In the genomic region with DNA sequence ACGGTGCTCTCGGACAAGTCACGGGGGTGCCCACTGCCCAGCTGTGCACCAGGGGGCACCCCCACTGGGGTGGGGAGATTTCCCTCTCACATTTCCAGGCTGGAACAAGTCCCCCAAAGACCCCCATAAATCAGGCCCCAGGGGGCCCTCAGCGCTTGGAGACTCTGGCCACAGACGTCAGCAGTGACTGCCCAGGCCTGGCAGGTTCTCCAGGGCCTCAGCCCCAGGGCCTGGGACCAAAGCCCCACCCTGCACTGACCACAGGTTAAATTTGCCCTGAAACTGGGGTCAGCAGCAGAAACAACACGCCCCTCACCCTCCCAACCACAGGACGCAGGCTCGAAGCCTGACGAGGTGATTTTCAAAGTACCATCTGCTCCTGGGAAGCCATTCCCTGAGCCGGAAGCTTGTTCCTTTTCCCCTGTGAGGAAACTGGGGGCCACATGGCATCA, we compare ENCODE assay signal across 23 cellular contexts. TPM values are rescaled to one million over a fixed set of nuclear protein-coding genes. Genes with fewer than 3 reads are reported as not detected.
A peak's percentile ranks its signal among the peaks of the same experiment; 100 is the strongest.
DNase-seq lines count a peak whose midpoint lies in the region; ATAC-seq, FAIRE-seq and TF ChIP-seq lines count a peak whose summit lies in the region.
"Had no signal": no experiment of that assay in that cellular context is flagged by ENCODE, and none has a peak within 500 bp of the region (broad histone marks: within the 10 kb centered on the region; RNA-seq: fewer than 3 reads in every experiment).

No MANE protein-coding gene starts in this region.

- no peaks in the 10 kb centered on the region for H3K9me3 Mint-ChIP-seq in activated CD4-positive, alpha-beta T cell treated with anti-CD3 and anti-CD28 coated beads, Interleukin-2, amount 10 ng/mL, durations not matched to agents 24 days and 14 days
- H3K9me3 Mint-ChIP-seq: activated naive CD4-positive, alpha-beta T cell treated with anti-CD3 and anti-CD28 coated beads, Interleukin-2, amount 50 U/mL, for 24 hours; activated T-cell treated with anti-CD3 and anti-CD28 coated beads, Interleukin-2, amount 50 U/mL, for 4 hours; CD4-positive, CD25-positive, alpha-beta regulatory T cell; stimulated activated effector memory CD8-positive, alpha-beta T cell treated with anti-CD3 and anti-CD28 coated beads, Interleukin-12 subunit alpha, Interleukin-12 subunit beta, amount 100 ng/mL, for 72 hours had no signal

- TF ChIP-seq CTCF in gastroesophageal sphincter (IDR thresholded peaks at IDR 0.05) = no peak

- H3K27ac ChIP-seq in gastroesophageal sphincter (peak overlapping the region in 3 of 4 donors; percentile 15 to 73 (median 61)), rectal smooth muscle tissue (ENCODE audit: low read depth, low read length) (peak overlapping the region; percentile 81)
- H3K27ac ChIP-seq: brain microvascular endothelial cell had no signal

- peaks cover 0 to 12% of the 10 kb centered on the region in 2 donors for H3K36me3 ChIP-seq in gastroesophageal sphincter
- no peaks in the 10 kb centered on the region for H3K36me3 ChIP-seq in rectal smooth muscle tissue (ENCODE audit: control insufficient read depth, insufficient read depth, low read length)
- H3K36me3 ChIP-seq: brain microvascular endothelial cell, heart right ventricle had no signal

- no peak overlapping the region for H3K27ac Mint-ChIP-seq in activated CD4-positive, alpha-beta T cell treated with anti-CD3 and anti-CD28 coated beads, Interleukin-2, amount 10 ng/mL, durations not matched to agents 24 days and 14 days
- H3K27ac Mint-ChIP-seq: activated CD4-positive, alpha-beta T cell treated with anti-CD3 and anti-CD28 coated beads for 36 hours; activated naive CD4-positive, alpha-beta T cell treated with anti-CD3 and anti-CD28 coated beads, Interleukin-2, amount 50 U/mL, for 24 hours; stimulated activated effector memory CD8-positive, alpha-beta T cell treated with anti-CD3 and anti-CD28 coated beads, Interleukin-12 subunit alpha, Interleukin-12 subunit beta, amount 100 ng/mL, for 72 hours had no signal

- WGBS in gastroesophageal sphincter (ENCODE audit: low coverage in 1 of 2), 2 donors = 75 to 92% methylated on average over 2 to 4 of the region's 10 CpGs

- H3K4me1 Mint-ChIP-seq in activated CD4-positive, alpha-beta T cell treated with anti-CD3 and anti-CD28 coated beads, Interleukin-2, amount 10 ng/mL, durations not matched to agents 24 days and 14 days = peaks cover 19% of the 10 kb centered on the region

- no peaks in the 10 kb centered on the region for H3K9me3 ChIP-seq in gastroesophageal sphincter
- H3K9me3 ChIP-seq: heart right ventricle, tibial nerve had no signal

- no peak for ATAC-seq in gastroesophageal sphincter
- ATAC-seq: activated CD4-positive, alpha-beta T cell treated with anti-CD3 and anti-CD28 coated beads for 36 hours; activated T-cell treated with anti-CD3 and anti-CD28 coated beads, Interleukin-2, amount 50 U/mL, for 4 hours; GM12878; stimulated activated effector memory CD8-positive, alpha-beta T cell treated with anti-CD3 and anti-CD28 coated beads, Interleukin-12 subunit alpha, Interleukin-12 subunit beta, amount 100 ng/mL, for 72 hours had no signal

- H3K27me3 ChIP-seq in gastroesophageal sphincter (no peaks in the 10 kb centered on the region), rectal smooth muscle tissue (ENCODE audit: control insufficient read depth, insufficient read depth, low read length) (no peaks in the 10 kb centered on the region)
- H3K27me3 ChIP-seq: brain microvascular endothelial cell, heart right ventricle, tibial nerve had no signal

- no peak for TF ChIP-seq EP300 in gastroesophageal sphincter (IDR thresholded peaks at IDR 0.05)

- H3K4me1 ChIP-seq in gastroesophageal sphincter (peaks cover 4 to 52% (median 20%) of the 10 kb centered on the region in 3 donors), rectal smooth muscle tissue (ENCODE audit: control insufficient read depth, insufficient read depth, low read length) (peaks cover 30% of the 10 kb centered on the region)

- no peak for TF ChIP-seq POLR2A in gastroesophageal sphincter (IDR thresholded peaks at IDR 0.05)

- DNase-seq in activated CD4-positive, alpha-beta T cell treated with anti-CD3 and anti-CD28 coated beads, Interleukin-2, amount 10 ng/mL, durations not matched to agents 24 days and 14 days = peak; percentile 47
- DNase-seq in activated CD4-positive, alpha-beta T cell treated with anti-CD3 and anti-CD28 coated beads, Interleukin-2, amount 50 U/mL, for 4 hours = no peak
- peak; percentile 68 to 83 for DNase-seq in NCI-H524 (lab: John Stamatoyannopoulos, UW)
- DNase-seq in NCI-H1092 (lab: John Stamatoyannopoulos, UW) = no peak
- DNase-seq in urothelium cell line (ENCODE audit: low spot score) = no peak
- no peak for DNase-seq in NCI-H748 treated with DMSO at 0.1 percent for 48 hours (lab: John Stamatoyannopoulos, UW)
- DNase-seq: activated CD4-positive, alpha-beta T cell treated with anti-CD3 and anti-CD28 coated beads for 36 hours; activated T-cell treated with anti-CD3 and anti-CD28 coated beads, Interleukin-2, amount 50 U/mL, for 4 hours; brain microvascular endothelial cell; CD4-positive, CD25-positive, alpha-beta regulatory T cell; GM23248; heart right ventricle; kidney; NCI-H345; SHP77; T-helper 9 cell had no signal

- no peaks in the 10 kb centered on the region for H3K36me3 Mint-ChIP-seq in activated CD4-positive, alpha-beta T cell treated with anti-CD3 and anti-CD28 coated beads, Interleukin-2, amount 10 ng/mL, durations not matched to agents 24 days and 14 days (ENCODE audit: low read depth)
- H3K36me3 Mint-ChIP-seq: activated naive CD4-positive, alpha-beta T cell treated with anti-CD3 and anti-CD28 coated beads, Interleukin-2, amount 50 U/mL, for 24 hours; CD4-positive, CD25-positive, alpha-beta regulatory T cell; stimulated activated effector memory CD8-positive, alpha-beta T cell treated with anti-CD3 and anti-CD28 coated beads, Interleukin-12 subunit alpha, Interleukin-12 subunit beta, amount 100 ng/mL, for 72 hours had no signal

- intact Hi-C loops in activated CD4-positive, alpha-beta T cell treated with anti-CD3 and anti-CD28 coated beads, Interleukin-2, amount 10 ng/mL, durations not matched to agents 24 days and 14 days (cut with micrococcal nuclease) = loop anchor here (10.0 kb wide), 1 partner anchor 69 kb away; no protein-coding TSS in a partner anchor

- no peak for FAIRE-seq in urothelium cell line (lab: Jason Lieb, UNC)
- FAIRE-seq: A204.1, GM12878, kidney had no signal

- H3K9ac ChIP-seq in rectal smooth muscle tissue (ENCODE audit: low read length) = no peak overlapping the region

- no peaks in the 10 kb centered on the region for H3K27me3 Mint-ChIP-seq in activated CD4-positive, alpha-beta T cell treated with anti-CD3 and anti-CD28 coated beads, Interleukin-2, amount 10 ng/mL, durations not matched to agents 24 days and 14 days
- H3K27me3 Mint-ChIP-seq: activated CD4-positive, alpha-beta T cell treated with anti-CD3 and anti-CD28 coated beads for 36 hours; activated naive CD4-positive, alpha-beta T cell treated with anti-CD3 and anti-CD28 coated beads, Interleukin-2, amount 50 U/mL, for 24 hours; CD4-positive, CD25-positive, alpha-beta regulatory T cell had no signal

- no peak overlapping the region for H3K4me3 Mint-ChIP-seq in activated CD4-positive, alpha-beta T cell treated with anti-CD3 and anti-CD28 coated beads, Interleukin-2, amount 10 ng/mL, durations not matched to agents 24 days and 14 days
- H3K4me3 Mint-ChIP-seq: activated CD4-positive, alpha-beta T cell treated with anti-CD3 and anti-CD28 coated beads for 36 hours; activated naive CD4-positive, alpha-beta T cell treated with anti-CD3 and anti-CD28 coated beads, Interleukin-2, amount 50 U/mL, for 24 hours; activated T-cell treated with anti-CD3 and anti-CD28 coated beads, Interleukin-2, amount 50 U/mL, for 4 hours; stimulated activated effector memory CD8-positive, alpha-beta T cell treated with anti-CD3 and anti-CD28 coated beads, Interleukin-12 subunit alpha, Interleukin-12 subunit beta, amount 100 ng/mL, for 72 hours had no signal

- H3K4me3 ChIP-seq in gastroesophageal sphincter (no peak overlapping the region), rectal smooth muscle tissue (ENCODE audit: low read length) (no peak overlapping the region)
- H3K4me3 ChIP-seq: GM12878, heart right ventricle, tibial nerve had no signal

RNA-seq across cellular contexts. Expression of gene XXYLT1, which starts 17.0 kb away (rescaled TPM):
- total RNA-seq in activated CD4-positive, alpha-beta T cell treated with anti-CD3 and anti-CD28 coated beads, Interleukin-2, amount 10 ng/mL, durations not matched to agents 24 days and 14 days = 14.5 and 17.4 TPM in 2 replicates
- 10 to 100 TPM; 10.1 to 14.0 (median 12.5) TPM for total RNA-seq in gastroesophageal sphincter

Comparison
In these comparisons a context has a peak if more than half of its experiments do, and no peak if none do; other contexts are left out.
1. DNase-seq: peak in activated CD4-positive, alpha-beta T cell treated with anti-CD3 and anti-CD28 coated beads, Interleukin-2, amount 10 ng/mL, durations not matched to agents 24 days and 14 days (single experiment) and NCI-H524 (2 of 2); none in activated CD4-positive, alpha-beta T cell treated with anti-CD3 and anti-CD28 coated beads, Interleukin-2, amount 50 U/mL, for 4 hours (0 of 2), NCI-H1092 (single experiment), urothelium cell line (single experiment) and NCI-H748 treated with DMSO at 0.1 percent for 48 hours (single experiment).